8 cellular contexts compared by ENCODE assay signal in the genomic region with DNA sequence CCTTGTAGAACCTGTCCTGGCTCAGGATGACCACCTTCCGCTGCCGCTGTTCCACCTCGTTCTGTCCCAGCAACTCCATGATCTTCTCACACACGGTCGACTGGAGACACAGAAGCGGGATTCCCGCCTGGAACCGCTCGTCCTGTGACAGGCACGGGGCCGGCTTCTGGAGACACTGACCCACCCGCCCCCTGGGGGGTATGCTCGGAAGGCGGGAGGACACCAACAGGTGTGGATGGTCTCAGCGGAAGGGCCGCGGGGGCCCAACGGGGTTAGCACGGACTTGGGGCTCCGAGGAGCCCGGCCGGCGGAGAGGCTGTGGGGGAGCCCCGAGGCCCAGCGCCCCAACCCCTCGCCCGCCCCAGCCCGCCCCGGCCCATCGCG. TPM values are rescaled to one million over a fixed set of nuclear protein-coding genes. Genes with fewer than 3 reads are reported as not detected.
A peak's percentile ranks its signal among the peaks of the same experiment; 100 is the strongest.
DNase-seq lines count a peak whose midpoint lies in the region; ATAC-seq and TF ChIP-seq lines count a peak whose summit lies in the region.

No MANE protein-coding gene starts in this region.

- peak overlapping the region; percentile 73 for H3K4me3 ChIP-seq in CD8-positive, alpha-beta T cell (ENCODE audit: low read depth, low read length)
- peak overlapping the region; percentile 91 to 98 for H3K4me3 ChIP-seq in esophagus (ENCODE audit: low read depth in 1 of 2, low read length in 2 of 2)

- peak overlapping the region; percentile 74 for H3K4me3 Mint-ChIP-seq in CD8-positive, alpha-beta T cell
- peak overlapping the region; percentile 80 for H3K4me3 Mint-ChIP-seq in natural killer cell treated with Interleukin-12 subunit alpha and Interleukin-12 subunit beta and Interleukin-15 and Interleukin-18, amount 100 ng/mL, for 72 hours

- H3K27ac Mint-ChIP-seq in CD8-positive, alpha-beta T cell: peak overlapping the region; percentile 55
- H3K27ac Mint-ChIP-seq in natural killer cell treated with Interleukin-12 subunit alpha and Interleukin-12 subunit beta and Interleukin-15 and Interleukin-18, amount 100 ng/mL, for 72 hours: no peak overlapping the region

- H3K9me3 ChIP-seq in CD8-positive, alpha-beta T cell (ENCODE audit: low read length): no peaks in the 10 kb centered on the region
- no peaks in the 10 kb centered on the region for H3K9me3 ChIP-seq in esophagus (ENCODE audit: control insufficient read depth in 2 of 2, insufficient read depth in 1 of 2, low read depth in 1 of 2, low read length in 1 of 2)

- peak overlapping the region; percentile 51 for H3K27ac ChIP-seq in CD8-positive, alpha-beta T cell (ENCODE audit: low read depth, low read length)
- peak overlapping the region; percentile 45 to 79 for H3K27ac ChIP-seq in esophagus (ENCODE audit: low read depth in 2 of 2, low read length in 1 of 2)

- H3K27me3 Mint-ChIP-seq in CD8-positive, alpha-beta T cell (ENCODE audit: low read depth): no peaks in the 10 kb centered on the region
- no peaks in the 10 kb centered on the region for H3K27me3 Mint-ChIP-seq in natural killer cell treated with Interleukin-12 subunit alpha and Interleukin-12 subunit beta and Interleukin-15 and Interleukin-18, amount 100 ng/mL, for 72 hours

- DNase-seq in CD8-positive, alpha-beta T cell: no peak
- no peak for DNase-seq in natural killer cell treated with Interleukin-12 subunit alpha and Interleukin-12 subunit beta and Interleukin-15 and Interleukin-18, amount 100 ng/mL, for 72 hours (ENCODE audit: low spot score)
- DNase-seq in DMS114 treated with DMSO at 0.1 percent for 48 hours (lab: John Stamatoyannopoulos, UW; ENCODE audit: unreplicated experiment) (no peak), NCI-H1694 treated with DMSO at 0.1 percent for 48 hours (lab: John Stamatoyannopoulos, UW) (no peak)

- no peak for TF ChIP-seq CTCF in CD8-positive, alpha-beta T cell (IDR thresholded peaks at IDR 0.05)

- H3K4me1 ChIP-seq in CD8-positive, alpha-beta T cell (ENCODE audit: insufficient read depth, low read length): peaks cover 32% of the 10 kb centered on the region
- H3K4me1 ChIP-seq in esophagus (ENCODE audit: control insufficient read depth in 2 of 2, insufficient read depth in 2 of 2, low read length in 1 of 2): peaks cover 5 to 9% of the 10 kb centered on the region in 2 donors

- peaks cover 32% of the 10 kb centered on the region for H3K36me3 Mint-ChIP-seq in CD8-positive, alpha-beta T cell
- peaks cover 4% of the 10 kb centered on the region for H3K36me3 Mint-ChIP-seq in natural killer cell treated with Interleukin-12 subunit alpha and Interleukin-12 subunit beta and Interleukin-15 and Interleukin-18, amount 100 ng/mL, for 72 hours

- intact Hi-C loops in CD8-positive, alpha-beta T cell (cut with DNase I, micrococcal nuclease): loop anchor here (2.0 to 10.0 kb wide), 6 partner anchors 136 to 1502 kb away; a partner anchor contains a TSS

- no peaks in the 10 kb centered on the region for H3K9me3 Mint-ChIP-seq in CD8-positive, alpha-beta T cell
- no peaks in the 10 kb centered on the region for H3K9me3 Mint-ChIP-seq in natural killer cell treated with Interleukin-12 subunit alpha and Interleukin-12 subunit beta and Interleukin-15 and Interleukin-18, amount 100 ng/mL, for 72 hours

- H3K27me3 ChIP-seq in CD8-positive, alpha-beta T cell (ENCODE audit: insufficient read depth, low read length): no peaks in the 10 kb centered on the region
- H3K27me3 ChIP-seq in esophagus (ENCODE audit: control insufficient read depth in 1 of 2, insufficient read depth in 2 of 2, low read length in 2 of 2): no peaks in the 10 kb centered on the region

- CTCF ChIA-PET in CD8-positive, alpha-beta T cell (lab: Charles Lee): no interaction called here

- WGBS in esophagus, 2 donors: 2 to 4% methylated on average over 17 to 31 of the region's 31 CpGs

- POLR2A ChIA-PET in CD8-positive, alpha-beta T cell (lab: Charles Lee): interaction anchor here (1.3 kb wide), 1 partner anchor 33 kb away, joined by 3 read pairs; no protein-coding TSS in a partner anchor

- H3K4me1 Mint-ChIP-seq in CD8-positive, alpha-beta T cell (ENCODE audit: low read depth): peaks cover 33% of the 10 kb centered on the region
- H3K4me1 Mint-ChIP-seq in natural killer cell treated with Interleukin-12 subunit alpha and Interleukin-12 subunit beta and Interleukin-15 and Interleukin-18, amount 100 ng/mL, for 72 hours (ENCODE audit: low read depth in 2 of 2): peaks cover 3 to 6% of the 10 kb centered on the region in 2 donors

- peak; percentile 9 for ATAC-seq in CD8-positive, alpha-beta T cell
- ATAC-seq in GM18868 (IDR thresholded peaks at IDR 0.05; ENCODE audit: unreplicated experiment): peak; percentile 27
- peak; percentile 28 for ATAC-seq in HG03342 (IDR thresholded peaks at IDR 0.05; ENCODE audit: unreplicated experiment)
- peak; percentile 63 for ATAC-seq in SK-N-SH treated with all-trans-retinoic acid at 6 μM for 48 hours
- peak; percentile 7 to 37 for ATAC-seq in natural killer cell treated with Interleukin-12 subunit alpha and Interleukin-12 subunit beta and Interleukin-15 and Interleukin-18, amount 100 ng/mL, for 72 hours

- peaks cover 12% of the 10 kb centered on the region for H3K36me3 ChIP-seq in CD8-positive, alpha-beta T cell (ENCODE audit: insufficient read depth, low read length)
- H3K36me3 ChIP-seq in esophagus (ENCODE audit: control insufficient read depth in 2 of 2, insufficient read depth in 2 of 2, low read length in 1 of 2): peaks cover 14 to 20% of the 10 kb centered on the region in 2 donors

TF ChIP-seq in SK-N-SH treated with all-trans-retinoic acid at 6 μM for 48 hours, 23 proteins besides CTCF, POLR2A, EP300 and RAD21 (continues in another document):
- TF ChIP-seq, protein P1, sequence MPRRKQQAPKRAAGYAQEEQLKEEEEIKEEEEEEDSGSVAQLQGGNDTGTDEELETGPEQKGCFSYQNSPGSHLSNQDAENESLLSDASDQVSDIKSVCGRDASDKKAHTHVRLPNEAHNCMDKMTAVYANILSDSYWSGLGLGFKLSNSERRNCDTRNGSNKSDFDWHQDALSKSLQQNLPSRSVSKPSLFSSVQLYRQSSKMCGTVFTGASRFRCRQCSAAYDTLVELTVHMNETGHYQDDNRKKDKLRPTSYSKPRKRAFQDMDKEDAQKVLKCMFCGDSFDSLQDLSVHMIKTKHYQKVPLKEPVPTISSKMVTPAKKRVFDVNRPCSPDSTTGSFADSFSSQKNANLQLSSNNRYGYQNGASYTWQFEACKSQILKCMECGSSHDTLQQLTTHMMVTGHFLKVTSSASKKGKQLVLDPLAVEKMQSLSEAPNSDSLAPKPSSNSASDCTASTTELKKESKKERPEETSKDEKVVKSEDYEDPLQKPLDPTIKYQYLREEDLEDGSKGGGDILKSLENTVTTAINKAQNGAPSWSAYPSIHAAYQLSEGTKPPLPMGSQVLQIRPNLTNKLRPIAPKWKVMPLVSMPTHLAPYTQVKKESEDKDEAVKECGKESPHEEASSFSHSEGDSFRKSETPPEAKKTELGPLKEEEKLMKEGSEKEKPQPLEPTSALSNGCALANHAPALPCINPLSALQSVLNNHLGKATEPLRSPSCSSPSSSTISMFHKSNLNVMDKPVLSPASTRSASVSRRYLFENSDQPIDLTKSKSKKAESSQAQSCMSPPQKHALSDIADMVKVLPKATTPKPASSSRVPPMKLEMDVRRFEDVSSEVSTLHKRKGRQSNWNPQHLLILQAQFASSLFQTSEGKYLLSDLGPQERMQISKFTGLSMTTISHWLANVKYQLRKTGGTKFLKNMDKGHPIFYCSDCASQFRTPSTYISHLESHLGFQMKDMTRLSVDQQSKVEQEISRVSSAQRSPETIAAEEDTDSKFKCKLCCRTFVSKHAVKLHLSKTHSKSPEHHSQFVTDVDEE (CRISPR knock-in tag; IDR thresholded peaks at IDR 0.05): no peak
- TF ChIP-seq ZFP3 (CRISPR knock-in tag; IDR thresholded peaks at IDR 0.05) (no peak), RARB (CRISPR knock-in tag; IDR thresholded peaks at IDR 0.05) (no peak), ZFP30 (CRISPR knock-in tag; IDR thresholded peaks at IDR 0.05) (no peak), ARNTL (CRISPR knock-in tag; IDR thresholded peaks at IDR 0.05; ENCODE audit: borderline replicate concordance, low read depth) (no peak), OSR1 (CRISPR knock-in tag; IDR thresholded peaks at IDR 0.05) (no peak), CSDC2 (CRISPR knock-in tag; IDR thresholded peaks at IDR 0.05) (no peak)
- TF ChIP-seq, protein P2, sequence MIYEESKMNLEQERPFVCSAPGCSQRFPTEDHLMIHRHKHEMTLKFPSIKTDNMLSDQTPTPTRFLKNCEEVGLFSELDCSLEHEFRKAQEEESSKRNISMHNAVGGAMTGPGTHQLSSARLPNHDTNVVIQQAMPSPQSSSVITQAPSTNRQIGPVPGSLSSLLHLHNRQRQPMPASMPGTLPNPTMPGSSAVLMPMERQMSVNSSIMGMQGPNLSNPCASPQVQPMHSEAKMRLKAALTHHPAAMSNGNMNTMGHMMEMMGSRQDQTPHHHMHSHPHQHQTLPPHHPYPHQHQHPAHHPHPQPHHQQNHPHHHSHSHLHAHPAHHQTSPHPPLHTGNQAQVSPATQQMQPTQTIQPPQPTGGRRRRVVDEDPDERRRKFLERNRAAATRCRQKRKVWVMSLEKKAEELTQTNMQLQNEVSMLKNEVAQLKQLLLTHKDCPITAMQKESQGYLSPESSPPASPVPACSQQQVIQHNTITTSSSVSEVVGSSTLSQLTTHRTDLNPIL (CRISPR knock-in tag; IDR thresholded peaks at IDR 0.05; ENCODE audit: low read depth): no peak
- TF ChIP-seq, protein P3, sequence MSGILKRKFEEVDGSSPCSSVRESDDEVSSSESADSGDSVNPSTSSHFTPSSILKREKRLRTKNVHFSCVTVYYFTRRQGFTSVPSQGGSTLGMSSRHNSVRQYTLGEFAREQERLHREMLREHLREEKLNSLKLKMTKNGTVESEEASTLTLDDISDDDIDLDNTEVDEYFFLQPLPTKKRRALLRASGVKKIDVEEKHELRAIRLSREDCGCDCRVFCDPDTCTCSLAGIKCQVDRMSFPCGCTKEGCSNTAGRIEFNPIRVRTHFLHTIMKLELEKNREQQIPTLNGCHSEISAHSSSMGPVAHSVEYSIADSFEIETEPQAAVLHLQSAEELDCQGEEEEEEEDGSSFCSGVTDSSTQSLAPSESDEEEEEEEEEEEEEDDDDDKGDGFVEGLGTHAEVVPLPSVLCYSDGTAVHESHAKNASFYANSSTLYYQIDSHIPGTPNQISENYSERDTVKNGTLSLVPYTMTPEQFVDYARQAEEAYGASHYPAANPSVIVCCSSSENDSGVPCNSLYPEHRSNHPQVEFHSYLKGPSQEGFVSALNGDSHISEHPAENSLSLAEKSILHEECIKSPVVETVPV (CRISPR knock-in tag; IDR thresholded peaks at IDR 0.05): no peak

RNA-seq across cellular contexts. Expression of a gene that starts 0.5 kb away (rescaled TPM):
- 10 to 100 TPM; 22.6 to 24.7 TPM for total RNA-seq in CD8-positive, alpha-beta T cell
- polyA plus RNA-seq in esophagus: 10 to 100 TPM; 17.3 to 19.4 TPM
- 10 to 100 TPM; 24.9 to 37.4 TPM for total RNA-seq in natural killer cell treated with Interleukin-12 subunit alpha and Interleukin-12 subunit beta and Interleukin-15 and Interleukin-18, amount 100 ng/mL, for 72 hours

RNA-seq across cellular contexts. Expression of a gene that starts 14.8 kb away (rescaled TPM):
- total RNA-seq in CD8-positive, alpha-beta T cell: not detected
- polyA plus RNA-seq in esophagus: not detected
- not detected for total RNA-seq in natural killer cell treated with Interleukin-12 subunit alpha and Interleukin-12 subunit beta and Interleukin-15 and Interleukin-18, amount 100 ng/mL, for 72 hours

RNA-seq across cellular contexts. Expression of a gene that starts 27.8 kb away (rescaled TPM):
- 10 to 100 TPM; 33.9 to 40.8 TPM for total RNA-seq in CD8-positive, alpha-beta T cell
- 10 to 100 TPM; 11.5 to 18.2 TPM for polyA plus RNA-seq in esophagus
- 10 to 100 TPM; 30.5 to 53.4 TPM for total RNA-seq in natural killer cell treated with Interleukin-12 subunit alpha and Interleukin-12 subunit beta and Interleukin-15 and Interleukin-18, amount 100 ng/mL, for 72 hours

Comparison
In these comparisons a context has a peak if more than half of its experiments do, and no peak if none do; other contexts are left out.
1. ATAC-seq: peak in every context shown above with its lines; median percentile 63 in SK-N-SH treated with all-trans-retinoic acid at 6 μM for 48 hours; 28 in HG03342; 27 in GM18868; 22 in natural killer cell treated with Interleukin-12 subunit alpha and Interleukin-12 subunit beta and Interleukin-15 and Interleukin-18, amount 100 ng/mL, for 72 hours; 9 in CD8-positive, alpha-beta T cell.